In the genomic region with DNA sequence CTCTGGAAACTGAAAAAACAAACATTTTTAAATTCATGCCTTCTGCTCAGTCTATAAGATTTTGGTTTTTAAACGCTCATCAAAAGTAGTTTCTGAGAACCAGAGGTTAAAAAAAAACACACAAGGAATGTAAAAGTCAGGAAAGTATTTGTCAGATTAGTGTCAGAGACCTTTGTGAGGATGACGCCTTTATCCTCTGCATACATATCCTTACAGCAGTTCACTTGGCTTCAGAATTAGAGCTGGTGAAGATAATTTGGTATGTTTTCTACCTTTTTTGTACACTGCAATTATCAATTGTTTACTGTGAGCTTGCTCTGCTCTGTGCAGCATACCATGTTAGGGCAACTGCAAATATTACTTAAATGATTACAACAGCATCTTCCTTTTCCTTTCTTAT, we compare ENCODE assay signal across 15 cellular contexts. TPM values are rescaled to one million over a fixed set of nuclear protein-coding genes. Genes with fewer than 3 reads are reported as not detected.
DNase-seq lines count a peak whose midpoint lies in the region; ATAC-seq and TF ChIP-seq lines count a peak whose summit lies in the region.
"Had no signal": no experiment of that assay in that cellular context is flagged by ENCODE, and none has a peak within 500 bp of the region (broad histone marks: within the 10 kb centered on the region; RNA-seq: fewer than 3 reads in every experiment).

No MANE protein-coding gene starts in this region.

- TF ChIP-seq POLR2A in vagina (IDR thresholded peaks at IDR 0.05): no peak

- TF ChIP-seq CTCF in cardiac muscle cell (IDR thresholded peaks at IDR 0.05; ENCODE audit: low read depth, low read length) (no peak), nephron progenitor cell (IDR thresholded peaks at IDR 0.05) (no peak), progenitor cell of endocrine pancreas (IDR thresholded peaks at IDR 0.05; ENCODE audit: unreplicated experiment) (no peak), vagina (IDR thresholded peaks at IDR 0.05) (no peak)

- no peak for DNase-seq in cardiac muscle cell (ENCODE audit: low read depth in 1 of 2, low spot score in 1 of 2)
- DNase-seq in Right ventricle myocardium inferior (ENCODE audit: missing footprints): no peak
- no peak for DNase-seq in nephron progenitor cell
- DNase-seq in progenitor cell of endocrine pancreas (ENCODE audit: low spot score, unreplicated experiment): no peak
- no peak for DNase-seq in vagina (ENCODE audit: extremely low spot score in 2 of 2)
- DNase-seq: 8988T; AML-193; Caco-2; CD8-positive, alpha-beta memory T cell; GF-D8; HCEC 1CT had no signal

- H3K9me3 ChIP-seq in cardiac muscle cell (ENCODE audit: low read depth) (no peaks in the 10 kb centered on the region), vagina (no peaks in the 10 kb centered on the region)
- H3K9me3 ChIP-seq: BLaER1, Caco-2 had no signal

- H3K27ac Mint-ChIP-seq in nephron progenitor cell: peak overlapping the region; percentile 81
- H3K27ac Mint-ChIP-seq in progenitor cell of endocrine pancreas: peak overlapping the region; percentile 52

- peaks cover 20% of the 10 kb centered on the region for H3K9me3 Mint-ChIP-seq in nephron progenitor cell
- H3K9me3 Mint-ChIP-seq in progenitor cell of endocrine pancreas (ENCODE audit: low read depth): no peaks in the 10 kb centered on the region

- no peak overlapping the region for H3K4me3 ChIP-seq in cardiac muscle cell
- H3K4me3 ChIP-seq in vagina: no peak overlapping the region
- H3K4me3 ChIP-seq: BLaER1 had no signal

- peaks cover 55% of the 10 kb centered on the region for H3K4me1 ChIP-seq in cardiac muscle cell (ENCODE audit: low read depth)
- H3K4me1 ChIP-seq in vagina: no peaks in the 10 kb centered on the region

- H3K27me3 Mint-ChIP-seq in nephron progenitor cell (ENCODE audit: low read depth, poor library complexity): no peaks in the 10 kb centered on the region
- no peaks in the 10 kb centered on the region for H3K27me3 Mint-ChIP-seq in progenitor cell of endocrine pancreas

- H3K27me3 ChIP-seq in cardiac muscle cell: no peaks in the 10 kb centered on the region
- no peaks in the 10 kb centered on the region for H3K27me3 ChIP-seq in vagina

- H3K4me1 Mint-ChIP-seq in nephron progenitor cell: peaks cover 8% of the 10 kb centered on the region
- H3K4me1 Mint-ChIP-seq in progenitor cell of endocrine pancreas (ENCODE audit: low read depth): peaks cover 46% of the 10 kb centered on the region
- H3K4me1 Mint-ChIP-seq: CD8-positive, alpha-beta memory T cell had no signal

- H3K36me3 Mint-ChIP-seq in nephron progenitor cell (ENCODE audit: low read depth) (peaks cover 57% of the 10 kb centered on the region), progenitor cell of endocrine pancreas (ENCODE audit: insufficient read depth) (peaks cover 15% of the 10 kb centered on the region)
- H3K36me3 Mint-ChIP-seq: CD8-positive, alpha-beta memory T cell had no signal

- peak overlapping the region; percentile 48 for H3K4me3 Mint-ChIP-seq in nephron progenitor cell
- peak overlapping the region; percentile 8 for H3K4me3 Mint-ChIP-seq in progenitor cell of endocrine pancreas (ENCODE audit: low read depth)
- H3K4me3 Mint-ChIP-seq: CD8-positive, alpha-beta memory T cell had no signal

- H3K27ac ChIP-seq in cardiac muscle cell (peak overlapping the region; percentile 89), vagina (no peak overlapping the region)
- H3K27ac ChIP-seq: BLaER1, HL-60 had no signal

- no peak for ATAC-seq in Right ventricle myocardium inferior
- no peak for ATAC-seq in HG02798 (IDR thresholded peaks at IDR 0.05; ENCODE audit: poor library complexity, unreplicated experiment)
- ATAC-seq in GM19328 (IDR thresholded peaks at IDR 0.05; ENCODE audit: unreplicated experiment): no peak

- H3K36me3 ChIP-seq in cardiac muscle cell (no peaks in the 10 kb centered on the region), vagina (no peaks in the 10 kb centered on the region)
- H3K36me3 ChIP-seq: BLaER1 had no signal

- intact Hi-C loops in Right ventricle myocardium inferior (cut with DNase I): no loop called here
- intact Hi-C loops in vagina (cut with DNase I): no loop called here

RNA-seq across cellular contexts. Expression of gene PRTG, which starts 8.3 kb away (rescaled TPM):
- total RNA-seq in cardiac muscle cell (48.0 and 93.8 TPM in 2 replicates), Right ventricle myocardium inferior (0.43 TPM), progenitor cell of endocrine pancreas (87.4 and 97.9 TPM in 2 replicates), vagina (5.2 TPM)
- polyA plus RNA-seq in cardiac muscle cell: 16.1 and 24.7 TPM in 2 replicates
- total RNA-seq: CD8-positive, alpha-beta memory T cell had no signal
- polyA plus RNA-seq: CD8-positive, alpha-beta memory T cell had no signal
